ENCODE assay signal across 12 cellular contexts in the genomic region with DNA sequence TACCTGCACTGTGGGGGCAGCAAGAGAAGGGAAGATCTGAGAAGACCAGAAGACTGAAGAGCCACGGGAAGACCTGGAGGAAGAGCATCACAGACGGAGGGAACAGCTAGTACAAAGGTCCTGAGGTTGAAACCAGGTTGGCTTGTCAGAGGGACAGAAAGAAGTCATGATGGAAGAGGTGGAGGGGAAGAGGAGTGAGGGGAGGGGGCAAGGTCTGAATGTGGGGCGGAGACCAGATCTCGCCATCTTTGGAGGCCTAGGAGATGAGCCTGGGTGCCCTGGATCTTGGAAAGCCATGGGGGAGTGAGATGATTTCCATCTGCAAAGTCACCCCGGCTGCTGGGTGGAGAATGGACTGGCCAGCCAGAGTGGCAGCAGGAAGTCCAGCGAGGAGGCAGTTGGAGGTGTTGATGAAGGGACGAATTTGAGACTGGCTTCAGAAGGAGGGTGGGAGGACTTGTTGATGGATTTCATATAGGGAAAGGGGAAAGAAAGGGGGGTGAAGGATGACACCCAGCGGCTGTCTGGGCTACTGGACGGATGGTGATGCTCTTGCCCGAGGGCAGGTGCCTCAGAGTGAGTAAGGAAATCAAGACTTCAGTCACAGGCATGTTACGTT. TPM values are rescaled to one million over a fixed set of nuclear protein-coding genes. Genes with fewer than 3 reads are reported as not detected.
DNase-seq lines count a peak whose midpoint lies in the region; ATAC-seq, FAIRE-seq and TF ChIP-seq lines count a peak whose summit lies in the region.
"Had no signal": no experiment of that assay in that cellular context is flagged by ENCODE, and none has a peak within 500 bp of the region (broad histone marks: within the 10 kb centered on the region; RNA-seq: fewer than 3 reads in every experiment).

No MANE protein-coding gene starts in this region.

- TF ChIP-seq CTCF in stomach (IDR thresholded peaks at IDR 0.05) = no peak

- H3K9ac ChIP-seq in iPS-15b (ENCODE audit: low read depth, low read length) = peak overlapping the region; percentile 24

- peak overlapping the region in 4 of 5 donors; percentile 86 to 94 (median 89) for H3K27ac ChIP-seq in stomach

- POLR2A ChIA-PET in activated CD4-positive, alpha-beta T cell treated with anti-CD3 and anti-CD28 coated beads for 36 hours (lab: Charles Lee) = interaction anchor here (1.6 kb wide), 1 partner anchor 13 kb away, joined by 6 read pairs; no protein-coding TSS in a partner anchor
- POLR2A ChIA-PET in activated CD4-positive, alpha-beta memory T cell treated with anti-CD3 and anti-CD28 coated beads, Interleukin-2, amount 10 ng/mL, durations not matched to agents 7 days and 5 days (lab: Charles Lee) = interaction anchor here (4.8 to 8.2 kb wide), 2 partner anchors 10 to 12 kb away, joined by 74 to 134 read pairs; partner anchors contain the start of gene UBC

- WGBS in stomach, 5 donors = 87 to 92% (median 90%) methylated on average over 11 of the region's 11 CpGs

- peaks cover 2% of the 10 kb centered on the region for H3K27me3 Mint-ChIP-seq in activated CD4-positive, alpha-beta T cell treated with anti-CD3 and anti-CD28 coated beads for 36 hours
- peaks cover 6% of the 10 kb centered on the region for H3K27me3 Mint-ChIP-seq in activated CD4-positive, alpha-beta memory T cell treated with anti-CD3 and anti-CD28 coated beads, Interleukin-2, amount 10 ng/mL, durations not matched to agents 7 days and 5 days

- ATAC-seq in activated CD4-positive, alpha-beta T cell treated with anti-CD3 and anti-CD28 coated beads for 36 hours = no peak
- ATAC-seq: SK-N-SH treated with all-trans-retinoic acid at 6 μM for 48 hours had no signal

- CTCF ChIA-PET in activated CD4-positive, alpha-beta T cell treated with anti-CD3 and anti-CD28 coated beads for 36 hours (lab: Charles Lee) = interaction anchor here (1.8 to 3.9 kb wide), 3 partner anchors 10 to 22 kb away, joined by 10 to 65 read pairs (median 22); no protein-coding TSS in a partner anchor
- CTCF ChIA-PET in activated CD4-positive, alpha-beta memory T cell treated with anti-CD3 and anti-CD28 coated beads, Interleukin-2, amount 10 ng/mL, durations not matched to agents 7 days and 5 days (lab: Charles Lee) = interaction anchor here (2.6 to 3.0 kb wide), 3 partner anchors 9 to 23 kb away, joined by 15 to 41 read pairs (median 21); no protein-coding TSS in a partner anchor

- H3K4me3 ChIP-seq in iPS-15b (ENCODE audit: low read depth, low read length) = no peak overlapping the region
- H3K4me3 ChIP-seq in stomach = no peak overlapping the region

- FAIRE-seq in urothelium cell line (lab: Jason Lieb, UNC) = no peak
- FAIRE-seq: islet of Langerhans had no signal

- peak overlapping the region; percentile 98 for H3K4me3 Mint-ChIP-seq in activated CD4-positive, alpha-beta T cell treated with anti-CD3 and anti-CD28 coated beads for 36 hours
- H3K4me3 Mint-ChIP-seq in activated CD4-positive, alpha-beta memory T cell treated with anti-CD3 and anti-CD28 coated beads, Interleukin-2, amount 10 ng/mL, durations not matched to agents 7 days and 5 days = peak overlapping the region; percentile 22

- no peak for TF ChIP-seq POLR2A in stomach (IDR thresholded peaks at IDR 0.05)

- H3K27me3 ChIP-seq in iPS-15b (ENCODE audit: control insufficient read depth, insufficient read depth, low read length) (no peaks in the 10 kb centered on the region), stomach (no peaks in the 10 kb centered on the region)

- peaks cover 29% of the 10 kb centered on the region for H3K4me1 Mint-ChIP-seq in activated CD4-positive, alpha-beta T cell treated with anti-CD3 and anti-CD28 coated beads for 36 hours
- peaks cover 28% of the 10 kb centered on the region for H3K4me1 Mint-ChIP-seq in activated CD4-positive, alpha-beta memory T cell treated with anti-CD3 and anti-CD28 coated beads, Interleukin-2, amount 10 ng/mL, durations not matched to agents 7 days and 5 days

- H3K36me3 Mint-ChIP-seq in activated CD4-positive, alpha-beta T cell treated with anti-CD3 and anti-CD28 coated beads for 36 hours (ENCODE audit: low read depth) = peaks cover 11% of the 10 kb centered on the region
- peaks cover 14% of the 10 kb centered on the region for H3K36me3 Mint-ChIP-seq in activated CD4-positive, alpha-beta memory T cell treated with anti-CD3 and anti-CD28 coated beads, Interleukin-2, amount 10 ng/mL, durations not matched to agents 7 days and 5 days (ENCODE audit: low read depth)

- H3K4me1 ChIP-seq in iPS-15b (ENCODE audit: control insufficient read depth, insufficient read depth, low read length) = peaks cover 2% of the 10 kb centered on the region
- peaks cover 6 to 24% (median 15%) of the 10 kb centered on the region in 4 donors for H3K4me1 ChIP-seq in stomach

- peak overlapping the region; percentile 97 for H3K27ac Mint-ChIP-seq in activated CD4-positive, alpha-beta T cell treated with anti-CD3 and anti-CD28 coated beads for 36 hours
- peak overlapping the region; percentile 96 for H3K27ac Mint-ChIP-seq in activated CD4-positive, alpha-beta memory T cell treated with anti-CD3 and anti-CD28 coated beads, Interleukin-2, amount 10 ng/mL, durations not matched to agents 7 days and 5 days

- peaks cover 1% of the 10 kb centered on the region for H3K9me3 Mint-ChIP-seq in activated CD4-positive, alpha-beta T cell treated with anti-CD3 and anti-CD28 coated beads for 36 hours (ENCODE audit: low read depth)
- H3K9me3 Mint-ChIP-seq in activated CD4-positive, alpha-beta memory T cell treated with anti-CD3 and anti-CD28 coated beads, Interleukin-2, amount 10 ng/mL, durations not matched to agents 7 days and 5 days = no peaks in the 10 kb centered on the region

- no peaks in the 10 kb centered on the region for H3K9me3 ChIP-seq in iPS-15b (ENCODE audit: control insufficient read depth, insufficient read depth, low read length)
- H3K9me3 ChIP-seq in stomach = no peaks in the 10 kb centered on the region

- no peak for TF ChIP-seq EP300 in stomach (IDR thresholded peaks at IDR 0.05)

- intact Hi-C loops in activated CD4-positive, alpha-beta T cell treated with anti-CD3 and anti-CD28 coated beads for 36 hours (cut with DNase I, micrococcal nuclease) = no loop called here
- intact Hi-C loops in stomach (cut with DNase I; ENCODE audit: low total_unique reads) = no loop called here

- DNase-seq in activated CD4-positive, alpha-beta T cell treated with anti-CD3 and anti-CD28 coated beads for 36 hours = no peak
- no peak for DNase-seq in activated CD4-positive, alpha-beta T cell treated with anti-CD3 and anti-CD28 coated beads for 48 hours
- no peak for DNase-seq in activated CD4-positive, alpha-beta memory T cell treated with anti-CD3 and anti-CD28 coated beads, Interleukin-2, amount 10 ng/mL, durations not matched to agents 7 days and 5 days
- DNase-seq in stomach (no peak), NCI-H510A treated with DMSO at 0.1 percent for 48 hours (lab: John Stamatoyannopoulos, UW) (no peak), urothelium cell line (ENCODE audit: low spot score) (no peak), SKM-1 treated with dmso at 0.1 percent for 144 hours (lab: John Stamatoyannopoulos, UW; ENCODE audit: unreplicated experiment) (no peak)
- DNase-seq: KG1; stimulated activated CD4-positive, alpha-beta T cell treated with anti-CD3 and anti-CD28 coated beads, Interleukin-2, amount 100 ng/mL, for 48 hours had no signal

- no peaks in the 10 kb centered on the region for H3K36me3 ChIP-seq in iPS-15b (ENCODE audit: control insufficient read depth, insufficient read depth, low read length)
- no peaks in the 10 kb centered on the region for H3K36me3 ChIP-seq in stomach

RNA-seq across cellular contexts. Expression of gene UBC, which starts 14.6 kb away (rescaled TPM):
- total RNA-seq in activated CD4-positive, alpha-beta T cell treated with anti-CD3 and anti-CD28 coated beads for 36 hours = 100 to 1,000 TPM; 809 to 936 TPM
- total RNA-seq in activated CD4-positive, alpha-beta memory T cell treated with anti-CD3 and anti-CD28 coated beads, Interleukin-2, amount 10 ng/mL, durations not matched to agents 7 days and 5 days = 1,000 to 10,000 TPM; 1,545 to 1,580 TPM
- total RNA-seq in stomach = 1,000 to 10,000 TPM in 3 of 5 donors, 100 to 1,000 TPM in 2; 409 to 1,431 (median 1,065) TPM
- 1,000 to 10,000 TPM in 1 of 3 donors, 100 to 1,000 TPM in 2; 875 to 1,080 (median 957) TPM for polyA plus RNA-seq in stomach

RNA-seq across cellular contexts. Expression of gene DHX37, which starts 59.9 kb away (rescaled TPM):
- 10 to 100 TPM; 28.8 to 32.4 TPM for total RNA-seq in activated CD4-positive, alpha-beta T cell treated with anti-CD3 and anti-CD28 coated beads for 36 hours
- total RNA-seq in activated CD4-positive, alpha-beta memory T cell treated with anti-CD3 and anti-CD28 coated beads, Interleukin-2, amount 10 ng/mL, durations not matched to agents 7 days and 5 days = 10 to 100 TPM; 19.4 to 22.4 TPM
- total RNA-seq in stomach = 10 to 100 TPM in 3 of 5 donors, 1 to 10 TPM in 2; 1.8 to 22.0 (median 17.4) TPM
- polyA plus RNA-seq in stomach = 10 to 100 TPM in 1 of 3 donors, 1 to 10 TPM in 2; 6.6 to 10.5 (median 8.3) TPM
